Comparison of ENCODE assay signal across 7 cellular contexts in the genomic region with DNA sequence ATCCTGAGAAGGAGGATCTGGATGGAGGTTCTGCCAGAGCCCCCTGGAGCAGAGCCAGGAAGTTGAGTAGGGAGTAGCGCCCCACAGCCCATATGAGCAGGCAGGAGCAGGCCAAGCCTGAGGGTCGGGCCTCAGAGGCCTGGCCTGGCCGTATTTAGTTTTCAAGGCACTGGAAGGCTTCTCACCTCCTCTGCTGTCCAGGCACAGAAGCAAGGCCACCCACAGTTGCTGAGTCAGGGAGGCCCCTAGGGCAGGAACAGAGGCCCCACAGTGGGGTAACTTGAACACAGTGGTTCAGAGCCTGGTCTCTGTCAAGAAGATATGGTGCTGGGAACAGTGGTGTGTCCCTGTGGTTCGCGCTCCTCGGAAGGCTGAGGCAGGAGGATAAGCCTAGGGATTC. TPM values are rescaled to one million over a fixed set of nuclear protein-coding genes. Genes with fewer than 3 reads are reported as not detected.
A peak's percentile ranks its signal among the peaks of the same experiment; 100 is the strongest.
DNase-seq lines count a peak whose midpoint lies in the region; ATAC-seq, FAIRE-seq and TF ChIP-seq lines count a peak whose summit lies in the region.
"Not testable (repeated sequence)": the region's sequence is repeated elsewhere in the genome, so short reads cannot be mapped to it uniquely, and the experiment has no call there.

No MANE protein-coding gene starts in this region.

- POLR2A ChIA-PET in RWPE1 (lab: Yijun Ruan, JAX; ENCODE audit: low non-redundant PET); K562 (lab: Yijun Ruan, JAX): not testable (repeated sequence)

- H3K36me3 ChIP-seq in GM23338 (ENCODE audit: insufficient read depth); K562 (ENCODE audit: control insufficient read depth, insufficient read depth, low read length); hepatocyte (replicated peaks; ENCODE audit: insufficient read depth, low read depth); mesodermal cell (ENCODE audit: control insufficient read depth, insufficient read depth, low read length); testis (ENCODE audit: low read depth, missing control alignments): not testable (repeated sequence)

- H3K9me1 ChIP-seq in K562 (ENCODE audit: control insufficient read depth, insufficient read depth, low read length): not testable (repeated sequence)

- WGBS in K562 (ENCODE audit: insufficient coverage, low coverage, missing lambda C conversion rate): 27% methylated on average over 6 of the region's 6 CpGs
- 38% methylated on average over 6 of the region's 6 CpGs for WGBS in hepatocyte (ENCODE audit: low lambda C conversion rate, missing lambda C conversion rate)
- 98 to 99% methylated on average over 6 of the region's 6 CpGs for WGBS in mesodermal cell (ENCODE audit: insufficient coverage in 2 of 2), 2 experiments
- WGBS in testis, 2 donors: 59 to 61% methylated on average over 6 of the region's 6 CpGs

- not testable (repeated sequence) for H3K27me3 ChIP-seq in GM23338 (ENCODE audit: insufficient read depth); K562 (ENCODE audit: control insufficient read depth in 2 of 2, insufficient read depth in 2 of 2, low read length in 2 of 2); hepatocyte; testis

- not testable (repeated sequence) for DNase-seq in GM23338 (ENCODE audit: low spot score); RWPE1 (ENCODE audit: low spot score); hepatocyte (ENCODE audit: low spot score); neural crest cell (ENCODE audit: low read depth, low spot score)
- DNase-seq in K562 (ENCODE audit: extremely low read depth in 1 of 4, low spot score in 3 of 4) (peak in 1 of 4 experiments; percentile 50), testis (peak; percentile 52)

- H3K27ac ChIP-seq in GM23338 (ENCODE audit: low read depth); testis: not testable (repeated sequence)
- peak overlapping the region; percentile 23; the same call in 1 of the 2 replicates for H3K27ac ChIP-seq in RWPE1
- peak overlapping the region; percentile 86 for H3K27ac ChIP-seq in K562 (ENCODE audit: extremely low read depth, low read depth, low read length)
- H3K27ac ChIP-seq in hepatocyte: peak overlapping the region; percentile 73
- peak overlapping the region; percentile 55 for H3K27ac ChIP-seq in mesodermal cell (ENCODE audit: low read depth, low read length, severe bottlenecking)

- not testable (repeated sequence) for H3K79me2 ChIP-seq in GM23338 (replicated peaks; ENCODE audit: insufficient read depth); K562 (ENCODE audit: control insufficient read depth, insufficient read depth, low read length); hepatocyte

- TF ChIP-seq EP300 in K562 (IDR thresholded peaks at IDR 0.05; ENCODE audit: low read length): not testable (repeated sequence)

- TF ChIP-seq POLR2A in K562 (conservative IDR thresholded peaks at IDR 0.05); testis (IDR thresholded peaks at IDR 0.05): not testable (repeated sequence)

- not testable (repeated sequence) for H3K27me3 Mint-ChIP-seq in GM23338 (ENCODE audit: insufficient read depth, low read depth, poor library complexity); neural crest cell (ENCODE audit: low read depth)

- CTCF ChIA-PET in RWPE1 (lab: Yijun Ruan, JAX); K562 (lab: Yijun Ruan, JAX; ENCODE audit: low intra/inter-chr PET ratio): not testable (repeated sequence)

- H3K4me1 ChIP-seq in GM23338 (ENCODE audit: insufficient read depth); testis: not testable (repeated sequence)
- H3K4me1 ChIP-seq in K562 (replicated peaks in 1 of 2; ENCODE audit: control insufficient read depth in 2 of 2, insufficient read depth in 2 of 2, low read length in 2 of 2) (peaks cover 15 to 16% of the 10 kb centered on the region in 2 experiments; a peak in 3 of 5 replicates), hepatocyte (ENCODE audit: insufficient read depth) (peaks cover 41% of the 10 kb centered on the region), mesodermal cell (ENCODE audit: control insufficient read depth, insufficient read depth, low read length, poor library complexity, severe bottlenecking) (peaks cover 21% of the 10 kb centered on the region)

- H3K9ac ChIP-seq in K562 (ENCODE audit: insufficient read depth in 1 of 2, low read depth in 2 of 2, low read length in 2 of 2): peak overlapping the region; percentile 65 to 81

- intact Hi-C loops in K562 (cut with micrococcal nuclease): loop anchor here (5.0 kb wide), 1 partner anchor 92 kb away; the partner anchor contains the start of genes MORC2 and TUG1
- intact Hi-C loops in testis (cut with DNase I; ENCODE audit: low total_unique reads): not testable (repeated sequence)

- H2AFZ ChIP-seq in GM23338: not testable (repeated sequence)
- peak overlapping the region; percentile 98 for H2AFZ ChIP-seq in K562 (ENCODE audit: low read depth, low read length)
- H2AFZ ChIP-seq in hepatocyte: peak overlapping the region; percentile 33

- FAIRE-seq in K562 (lab: Jason Lieb, UNC): peak; percentile 64

- H3F3A ChIP-seq in GM23338 (replicated peaks; ENCODE audit: low read depth): not testable (repeated sequence)

- not testable (repeated sequence) for TF ChIP-seq RAD21 in K562 (CRISPR knock-in tag; conservative IDR thresholded peaks at IDR 0.05 in 1 of 2, IDR thresholded peaks at IDR 0.05 in 1 of 2)

- in situ Hi-C loops in K562 (cut with MboI): not testable (repeated sequence)

- H3K4me3 Mint-ChIP-seq in GM23338, neural crest cell: not testable (repeated sequence)

- H3K36me3 Mint-ChIP-seq in GM23338 (ENCODE audit: low read depth); neural crest cell (ENCODE audit: low read depth): not testable (repeated sequence)

- not testable (repeated sequence) for H4K20me1 ChIP-seq in GM23338 (replicated peaks; ENCODE audit: insufficient read depth); K562 (replicated peaks; ENCODE audit: control insufficient read depth, insufficient read depth, low read length); hepatocyte (ENCODE audit: insufficient read depth, poor library complexity, severe bottlenecking)

- H3K4me3 ChIP-seq in GM23338; K562; hepatocyte; mesodermal cell (ENCODE audit: extremely low read depth, insufficient read depth, low read length, poor library complexity, severe bottlenecking); testis: not testable (repeated sequence)

- H3K4me2 ChIP-seq in GM23338, hepatocyte: not testable (repeated sequence)
- peak overlapping the region; percentile 39 for H3K4me2 ChIP-seq in K562 (ENCODE audit: insufficient read depth, low read length)

- H3K27ac Mint-ChIP-seq in GM23338 (0 out of 2 replicates have a peak overlapping the region, but pooled peaks have one; percentile 40), neural crest cell (ENCODE audit: unreplicated experiment) (peak overlapping the region; percentile 21)

- not testable (repeated sequence) for ATAC-seq in GM23338
- peak; percentile 59 for ATAC-seq in K562

- not testable (repeated sequence) for H3K9me3 ChIP-seq in K562 (replicated peaks; ENCODE audit: control insufficient read depth, insufficient read depth, low read depth, low read length); hepatocyte (ENCODE audit: low read depth); mesodermal cell (ENCODE audit: control insufficient read depth, low read length); testis

- not testable (repeated sequence) for H3K4me1 Mint-ChIP-seq in GM23338, neural crest cell

- not testable (repeated sequence) for H3K9me3 Mint-ChIP-seq in GM23338, neural crest cell

- TF ChIP-seq CTCF in GM23338 (conservative IDR thresholded peaks at IDR 0.05; ENCODE audit: low read depth in 2 of 2); RWPE1 (conservative IDR thresholded peaks at IDR 0.05; ENCODE audit: low read depth); K562 (IDR thresholded peaks at IDR 0.05 in 2 of 3, conservative IDR thresholded peaks at IDR 0.05 in 1 of 3; ENCODE audit: insufficient read depth in 2 of 3, low read depth in 1 of 3, low read length in 3 of 3); hepatocyte (IDR thresholded peaks at IDR 0.05; ENCODE audit: poor library complexity); neural crest cell (conservative IDR thresholded peaks at IDR 0.05); testis (IDR thresholded peaks at IDR 0.05): not testable (repeated sequence)

- not testable (repeated sequence) for H3K9me2 ChIP-seq in GM23338 (ENCODE audit: insufficient read depth); hepatocyte (replicated peaks; ENCODE audit: insufficient read depth)

- BruUV-seq in K562 (replicated peaks; lab: Mats Ljungman, UMichigan): not testable (repeated sequence)

RNA-seq across cellular contexts. Expression of gene SMTN, which starts 21.5 kb away (rescaled TPM):
- total RNA-seq in GM23338 (2014; rRNA removed; shearing (Covaris generic)): 16.3 and 27.4 TPM in 2 replicates
- polyA plus RNA-seq in GM23338 (2016; fragmentation: Nextera tagmentation; extraction: Ambion mirVana): 32.2 and 34.0 TPM in 2 replicates
- total RNA-seq in K562 (2011; cell fraction: chromatin; rRNA removed; ENCODE audit: low replicate concordance): 49.3 and 111 TPM in 2 replicates
- total RNA-seq in K562 (2011; cell fraction: nucleolus; rRNA removed): 49.2 and 65.0 TPM in 2 replicates
- 48.8 and 58.2 TPM in 2 replicates for total RNA-seq in K562 (2011; cell fraction: nucleoplasm; rRNA removed)
- total RNA-seq in K562 (2014; rRNA removed): 17.8 and 22.3 TPM in 2 replicates
- total RNA-seq in K562 (2014; rRNA removed; fragmentation: Illumina TruSeq; extraction: Trizol): 8.8 and 11.1 TPM in 2 replicates
- total RNA-seq in K562 (2015; rRNA removed; fragmentation: Illumina TruSeq; extraction: Trizol): 16.0 and 16.1 TPM in 2 replicates
- 39.9 and 41.1 TPM in 2 replicates for total RNA-seq in K562 (2021)
- polyA plus RNA-seq in K562 (2011; rRNA removed): 7.7 and 13.7 TPM in 2 replicates
- polyA plus RNA-seq in K562 (2011; cell fraction: cytosol; rRNA removed): 9.0 and 10.3 TPM in 2 replicates
- 70.1 and 84.9 TPM in 2 replicates for polyA plus RNA-seq in K562 (2011; cell fraction: nucleus; rRNA removed)
- 22.9 and 23.5 TPM in 2 replicates for polyA plus RNA-seq in K562 (2012)
- polyA plus RNA-seq in K562 (2014; fragmentation: Illumina TruSeq; extraction: Trizol): 17.6 and 28.4 TPM in 2 replicates
- polyA plus RNA-seq in K562 (2014; fragmentation: Nextera tagmentation; extraction: Ambion mirVana): 1 to 10 TPM; 2.5 to 3.4 TPM
- 20.6 and 25.5 TPM in 2 replicates for polyA plus RNA-seq in K562 (2014; rRNA removed)
- 4.6 and 7.0 TPM in 2 replicates for polyA minus RNA-seq in K562 (2011; rRNA and poly(A)+ RNA removed)
- 8.3 and 14.4 TPM in 2 replicates for polyA minus RNA-seq in K562 (2011; cell fraction: cytosol; rRNA and poly(A)+ RNA removed)
- polyA minus RNA-seq in K562 (2011; cell fraction: nucleus; rRNA and poly(A)+ RNA removed): 24.6 and 28.2 TPM in 2 replicates
- 43.0 and 64.7 TPM in 2 replicates for total RNA-seq in hepatocyte
- polyA plus RNA-seq in hepatocyte: 88.7 and 112 TPM in 2 replicates
- 77.2 TPM for polyA plus RNA-seq in mesodermal cell (2013, experiment 1 of 2)
- polyA plus RNA-seq in mesodermal cell (2013, experiment 2 of 2): 67.7 TPM
- 53.8 and 55.0 TPM in 2 replicates for total RNA-seq in neural crest cell
- 10 to 100 TPM; 50.1 to 52.5 TPM for total RNA-seq in testis
- polyA plus RNA-seq in testis (ENCODE audit: insufficient read depth, low read depth, low replicate concordance): 31.6 TPM

RNA-seq across cellular contexts. Expression of gene SELENOM, which starts 47.7 kb away (rescaled TPM):
- 44.9 and 67.6 TPM in 2 replicates for total RNA-seq in GM23338 (2014; rRNA removed; shearing (Covaris generic))
- 49.7 and 50.8 TPM in 2 replicates for polyA plus RNA-seq in GM23338 (2016; fragmentation: Nextera tagmentation; extraction: Ambion mirVana)
- 7.3 and 13.3 TPM in 2 replicates for total RNA-seq in K562 (2011; cell fraction: chromatin; rRNA removed; ENCODE audit: low replicate concordance)
- total RNA-seq in K562 (2011; cell fraction: nucleolus; rRNA removed): 15.5 and 16.3 TPM in 2 replicates
- 10.6 and 15.3 TPM in 2 replicates for total RNA-seq in K562 (2011; cell fraction: nucleoplasm; rRNA removed)
- total RNA-seq in K562 (2014; rRNA removed): 6.9 and 10.8 TPM in 2 replicates
- 1.2 and 1.8 TPM in 2 replicates for total RNA-seq in K562 (2014; rRNA removed; fragmentation: Illumina TruSeq; extraction: Trizol)
- total RNA-seq in K562 (2015; rRNA removed; fragmentation: Illumina TruSeq; extraction: Trizol): 3.7 and 4.1 TPM in 2 replicates
- total RNA-seq in K562 (2021): 8.5 and 10.9 TPM in 2 replicates
- 4.2 and 7.1 TPM in 2 replicates for polyA plus RNA-seq in K562 (2011; rRNA removed)
- polyA plus RNA-seq in K562 (2011; cell fraction: cytosol; rRNA removed): 19.5 and 31.1 TPM in 2 replicates
- polyA plus RNA-seq in K562 (2011; cell fraction: nucleus; rRNA removed): 11.9 and 13.4 TPM in 2 replicates
- polyA plus RNA-seq in K562 (2012): 6.7 and 19.8 TPM in 2 replicates
- polyA plus RNA-seq in K562 (2014; fragmentation: Illumina TruSeq; extraction: Trizol): 2.8 and 5.8 TPM in 2 replicates
- polyA plus RNA-seq in K562 (2014; fragmentation: Nextera tagmentation; extraction: Ambion mirVana): 1 to 10 TPM; 1.2 to 2.9 TPM
- 10.0 and 10.6 TPM in 2 replicates for polyA plus RNA-seq in K562 (2014; rRNA removed)
- 1.7 and 2.3 TPM in 2 replicates for polyA minus RNA-seq in K562 (2011; rRNA and poly(A)+ RNA removed)
- polyA minus RNA-seq in K562 (2011; cell fraction: cytosol; rRNA and poly(A)+ RNA removed): 5.2 TPM in 1 of 2 replicates, not detected in the other
- 5.5 and 9.0 TPM in 2 replicates for polyA minus RNA-seq in K562 (2011; cell fraction: nucleus; rRNA and poly(A)+ RNA removed)
- 130 and 156 TPM in 2 replicates for total RNA-seq in hepatocyte
- 240 and 307 TPM in 2 replicates for polyA plus RNA-seq in hepatocyte
- 78.1 TPM for polyA plus RNA-seq in mesodermal cell (2013, experiment 1 of 2)
- polyA plus RNA-seq in mesodermal cell (2013, experiment 2 of 2): 61.7 TPM
- 9.1 and 10.1 TPM in 2 replicates for total RNA-seq in neural crest cell
- 100 to 1,000 TPM in 1 of 2 donors, 10 to 100 TPM in 1; 82.8 to 102 TPM for total RNA-seq in testis
- 77.4 TPM for polyA plus RNA-seq in testis (ENCODE audit: insufficient read depth, low read depth, low replicate concordance)
